Comparison of ENCODE assay signal across 8 cellular contexts in the genomic region with DNA sequence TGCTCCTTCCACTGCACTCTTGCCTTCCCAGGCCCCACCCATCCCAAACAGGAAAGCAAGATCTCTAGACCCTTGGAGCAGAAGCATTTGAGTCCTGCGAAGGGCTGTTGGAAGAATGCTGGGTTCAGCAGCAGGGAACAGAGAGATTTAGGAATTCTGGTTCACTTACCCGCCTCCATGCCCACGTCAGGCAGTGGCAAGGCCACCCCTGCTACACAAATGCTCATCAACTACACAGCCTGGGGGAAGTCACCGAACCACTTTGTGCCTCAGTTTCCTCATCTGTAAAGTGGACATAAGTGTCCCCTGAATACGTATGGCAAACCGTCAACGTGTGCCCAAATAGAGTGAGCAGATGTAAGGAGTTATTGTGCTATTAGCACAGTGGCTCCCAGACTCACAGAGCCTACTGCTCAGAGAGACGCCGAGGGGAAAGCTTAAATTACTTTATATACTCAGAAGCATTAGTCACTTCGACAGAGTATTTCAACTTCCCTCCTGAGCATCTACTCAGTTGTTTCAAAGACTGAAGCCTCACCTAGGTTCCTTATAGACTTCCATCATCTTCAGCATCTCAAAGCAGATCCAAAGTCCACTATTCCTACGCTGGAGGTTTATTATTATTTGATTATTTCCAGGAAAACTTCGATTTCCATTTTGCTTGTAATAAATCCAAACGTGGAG.
A peak's percentile ranks its signal among the peaks of the same experiment; 100 is the strongest.
DNase-seq lines count a peak whose midpoint lies in the region; ATAC-seq and TF ChIP-seq lines count a peak whose summit lies in the region.

No MANE protein-coding gene starts in this region.

- H3K27me3 Mint-ChIP-seq in memory B cell = peaks cover 6% of the 10 kb centered on the region

- H3K4me1 Mint-ChIP-seq in memory B cell = no peaks in the 10 kb centered on the region

- DNase-seq in AG04449 (ENCODE audit: low read depth, low spot score) (no peak), HFF-Myc (ENCODE audit: extremely low read depth, low read depth) (no peak), astrocyte of the spinal cord (ENCODE audit: low read depth, low spot score) (peak; percentile 19), memory B cell (ENCODE audit: low spot score in 2 of 2) (no peak), NCI-H2081 (lab: John Stamatoyannopoulos, UW) (no peak), MV-4-11 (lab: John Stamatoyannopoulos, UW) (no peak), activated gamma-delta T cell (lab: John Stamatoyannopoulos, UW) (no peak)

- ATAC-seq in memory B cell (ENCODE audit: low read depth) = no peak
- no peak for ATAC-seq in GM18505 (IDR thresholded peaks at IDR 0.05; ENCODE audit: unreplicated experiment)

- in situ Hi-C loops in astrocyte of the spinal cord (cut with HindIII; ENCODE audit: low sequenced_read_pairs) = no loop called here

- no peak for TF ChIP-seq POLR2A in GM18505 (IDR thresholded peaks at IDR 0.05; ENCODE audit: borderline replicate concordance, extremely low read depth, insufficient read depth, insufficient read length)

- no peaks in the 10 kb centered on the region for H3K36me3 Mint-ChIP-seq in memory B cell

- CTCF ChIA-PET in AG04449 (lab: Yijun Ruan, JAX) = interaction anchor here (1.2 kb wide), 1 partner anchor 9 kb away, joined by 3 read pairs; no protein-coding TSS in a partner anchor

- no peak overlapping the region for H3K27ac Mint-ChIP-seq in memory B cell

- POLR2A ChIA-PET in AG04449 (lab: Yijun Ruan, JAX) = no interaction called here

- H3K4me3 Mint-ChIP-seq in memory B cell = peak overlapping the region; percentile 63

- H3K9me3 Mint-ChIP-seq in memory B cell = no peaks in the 10 kb centered on the region

- H3K4me3 ChIP-seq in AG04449 (ENCODE audit: low read depth, low read length) (peak overlapping the region; percentile 48), HFF-Myc (replicated peaks; ENCODE audit: low read depth, low read length) (peak overlapping the region; percentile 15; the same call in 1 of the 2 replicates), astrocyte of the spinal cord (ENCODE audit: low read depth, low read length) (peak overlapping the region; percentile 33)

- no peak for TF ChIP-seq CTCF in AG04449 (IDR thresholded peaks at IDR 0.05; ENCODE audit: insufficient read depth, low read length, missing control alignments)
- TF ChIP-seq CTCF in HFF-Myc (IDR thresholded peaks at IDR 0.05; ENCODE audit: low read depth, low read length, missing control alignments) = no peak
- no peak for TF ChIP-seq CTCF in astrocyte of the spinal cord (IDR thresholded peaks at IDR 0.05; ENCODE audit: low read depth, low read length)
